2 cellular contexts compared by ENCODE assay signal in genomic region chr11:118632577-118633318, GRCh38.
TF ChIP-seq lines count a peak whose summit lies in the region.

No MANE protein-coding gene starts in this region.

TF ChIP-seq in SK-N-SH, 30 proteins besides CTCF, POLR2A, EP300 and RAD21 (continued from another document):
- no peak for TF ChIP-seq USF1 (IDR thresholded peaks at IDR 0.05; ENCODE audit: borderline replicate concordance, low read depth)
- no peak for TF ChIP-seq PBX3 (IDR thresholded peaks at IDR 0.05)
- TF ChIP-seq RXRA (IDR thresholded peaks at IDR 0.05; ENCODE audit: borderline replicate concordance, low read depth), result no peak
- no peak for TF ChIP-seq EZH2phosphoT487 (IDR thresholded peaks at IDR 0.05; ENCODE audit: borderline replicate concordance, low read depth)
- no peak for TF ChIP-seq GABPA (IDR thresholded peaks at IDR 0.05; ENCODE audit: low read depth)
- no peak for TF ChIP-seq TAF1 (IDR thresholded peaks at IDR 0.05; ENCODE audit: borderline replicate concordance, low read depth, low read length)
- TF ChIP-seq JUND (IDR thresholded peaks at IDR 0.05), result no peak
- no peak for TF ChIP-seq RCOR1 (IDR thresholded peaks at IDR 0.05; ENCODE audit: low read length)
- TF ChIP-seq SIN3A (IDR thresholded peaks at IDR 0.05; ENCODE audit: borderline replicate concordance, low read depth, low read length), result no peak

TF ChIP-seq in SK-N-SH treated with all-trans-retinoic acid at 6 μM for 48 hours, 23 proteins besides CTCF, POLR2A, EP300 and RAD21 (continued from another document):
- TF ChIP-seq, protein P1, sequence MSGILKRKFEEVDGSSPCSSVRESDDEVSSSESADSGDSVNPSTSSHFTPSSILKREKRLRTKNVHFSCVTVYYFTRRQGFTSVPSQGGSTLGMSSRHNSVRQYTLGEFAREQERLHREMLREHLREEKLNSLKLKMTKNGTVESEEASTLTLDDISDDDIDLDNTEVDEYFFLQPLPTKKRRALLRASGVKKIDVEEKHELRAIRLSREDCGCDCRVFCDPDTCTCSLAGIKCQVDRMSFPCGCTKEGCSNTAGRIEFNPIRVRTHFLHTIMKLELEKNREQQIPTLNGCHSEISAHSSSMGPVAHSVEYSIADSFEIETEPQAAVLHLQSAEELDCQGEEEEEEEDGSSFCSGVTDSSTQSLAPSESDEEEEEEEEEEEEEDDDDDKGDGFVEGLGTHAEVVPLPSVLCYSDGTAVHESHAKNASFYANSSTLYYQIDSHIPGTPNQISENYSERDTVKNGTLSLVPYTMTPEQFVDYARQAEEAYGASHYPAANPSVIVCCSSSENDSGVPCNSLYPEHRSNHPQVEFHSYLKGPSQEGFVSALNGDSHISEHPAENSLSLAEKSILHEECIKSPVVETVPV (CRISPR knock-in tag; IDR thresholded peaks at IDR 0.05), result no peak
- TF ChIP-seq TSHZ2 (CRISPR knock-in tag; IDR thresholded peaks at IDR 0.05) (no peak), ZNF565 (CRISPR knock-in tag; conservative IDR thresholded peaks at IDR 0.05; ENCODE audit: low read depth) (no peak), ARNTL (CRISPR knock-in tag; IDR thresholded peaks at IDR 0.05; ENCODE audit: borderline replicate concordance, low read depth) (no peak), RARB (CRISPR knock-in tag; IDR thresholded peaks at IDR 0.05) (no peak), GLIS3 (CRISPR knock-in tag; IDR thresholded peaks at IDR 0.05) (no peak), CSDC2 (CRISPR knock-in tag; IDR thresholded peaks at IDR 0.05) (no peak), ISL1 (CRISPR knock-in tag; IDR thresholded peaks at IDR 0.05) (no peak)
- TF ChIP-seq, protein P2, sequence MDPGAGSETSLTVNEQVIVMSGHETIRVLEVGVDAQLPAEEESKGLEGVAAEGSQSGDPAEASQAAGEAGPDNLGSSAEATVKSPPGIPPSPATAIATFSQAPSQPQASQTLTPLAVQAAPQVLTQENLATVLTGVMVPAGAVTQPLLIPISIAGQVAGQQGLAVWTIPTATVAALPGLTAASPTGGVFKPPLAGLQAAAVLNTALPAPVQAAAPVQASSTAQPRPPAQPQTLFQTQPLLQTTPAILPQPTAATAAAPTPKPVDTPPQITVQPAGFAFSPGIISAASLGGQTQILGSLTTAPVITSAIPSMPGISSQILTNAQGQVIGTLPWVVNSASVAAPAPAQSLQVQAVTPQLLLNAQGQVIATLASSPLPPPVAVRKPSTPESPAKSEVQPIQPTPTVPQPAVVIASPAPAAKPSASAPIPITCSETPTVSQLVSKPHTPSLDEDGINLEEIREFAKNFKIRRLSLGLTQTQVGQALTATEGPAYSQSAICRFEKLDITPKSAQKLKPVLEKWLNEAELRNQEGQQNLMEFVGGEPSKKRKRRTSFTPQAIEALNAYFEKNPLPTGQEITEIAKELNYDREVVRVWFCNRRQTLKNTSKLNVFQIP (CRISPR knock-in tag; IDR thresholded peaks at IDR 0.05; ENCODE audit: borderline replicate concordance, low read depth), result no peak
- TF ChIP-seq, protein P3, sequence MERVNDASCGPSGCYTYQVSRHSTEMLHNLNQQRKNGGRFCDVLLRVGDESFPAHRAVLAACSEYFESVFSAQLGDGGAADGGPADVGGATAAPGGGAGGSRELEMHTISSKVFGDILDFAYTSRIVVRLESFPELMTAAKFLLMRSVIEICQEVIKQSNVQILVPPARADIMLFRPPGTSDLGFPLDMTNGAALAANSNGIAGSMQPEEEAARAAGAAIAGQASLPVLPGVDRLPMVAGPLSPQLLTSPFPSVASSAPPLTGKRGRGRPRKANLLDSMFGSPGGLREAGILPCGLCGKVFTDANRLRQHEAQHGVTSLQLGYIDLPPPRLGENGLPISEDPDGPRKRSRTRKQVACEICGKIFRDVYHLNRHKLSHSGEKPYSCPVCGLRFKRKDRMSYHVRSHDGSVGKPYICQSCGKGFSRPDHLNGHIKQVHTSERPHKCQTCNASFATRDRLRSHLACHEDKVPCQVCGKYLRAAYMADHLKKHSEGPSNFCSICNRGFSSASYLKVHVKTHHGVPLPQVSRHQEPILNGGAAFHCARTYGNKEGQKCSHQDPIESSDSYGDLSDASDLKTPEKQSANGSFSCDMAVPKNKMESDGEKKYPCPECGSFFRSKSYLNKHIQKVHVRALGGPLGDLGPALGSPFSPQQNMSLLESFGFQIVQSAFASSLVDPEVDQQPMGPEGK (CRISPR knock-in tag; IDR thresholded peaks at IDR 0.05; ENCODE audit: borderline replicate concordance), result no peak
TF ChIP-seq in SK-N-SH treated with all-trans-retinoic acid at 6 μM for 48 hours: peak in this region for 0.
